Comparison of ENCODE assay signal across 8 cellular contexts in the genomic region with DNA sequence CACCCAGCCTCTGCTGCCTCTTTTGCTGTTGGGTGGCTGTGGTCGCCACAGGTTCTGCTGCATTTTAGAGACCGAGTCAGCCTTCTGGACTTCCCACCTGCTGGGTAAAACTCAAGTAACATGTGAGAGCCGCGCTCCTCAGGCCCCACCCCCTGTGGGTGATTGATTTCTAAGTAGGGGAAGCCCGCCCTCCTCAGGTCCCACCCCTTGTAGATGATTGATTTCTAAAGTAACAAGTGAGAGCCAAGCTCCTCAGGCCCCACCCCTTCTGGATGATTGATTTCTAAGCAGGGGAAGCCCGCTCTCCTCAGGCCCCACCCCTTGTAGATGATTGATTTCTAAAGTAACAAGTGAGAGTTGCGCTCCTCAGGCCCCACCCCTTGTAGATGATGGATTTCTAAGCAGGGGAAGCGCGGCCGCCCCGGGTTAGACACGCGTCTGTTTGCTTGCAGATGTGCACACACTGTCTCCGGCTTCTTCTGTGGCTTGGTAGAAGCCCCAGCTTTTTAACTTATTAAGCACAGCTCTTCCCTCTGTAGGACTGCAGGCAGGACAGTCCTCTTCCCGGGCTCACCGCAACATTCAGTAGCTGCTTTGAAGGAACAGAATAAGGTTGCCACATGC.
DNase-seq lines count a peak whose midpoint lies in the region; ATAC-seq and TF ChIP-seq lines count a peak whose summit lies in the region.

No MANE protein-coding gene starts in this region.

- peak; percentile 77 to 96 (median 85) for DNase-seq in CD4-positive, alpha-beta T cell
- DNase-seq in HK-2 (ENCODE audit: unreplicated experiment) (peak; percentile 87), NOMO-1 (lab: John Stamatoyannopoulos, UW; ENCODE audit: unreplicated experiment in 2 of 2) (peak; percentile 99), endothelial cell (ENCODE audit: low spot score) (peak; percentile 76)
- DNase-seq in activated CD8-positive, alpha-beta memory T cell treated with anti-CD3 and anti-CD28 coated beads, Interleukin-2, amount 10 ng/mL, durations not matched to agents 7 days and 5 days: peak; percentile 96
- DNase-seq in stimulated activated CD8-positive, alpha-beta memory T cell treated with anti-CD3 and anti-CD28 coated beads, Interleukin-15, amount 100 ng/mL, for 4 hours (ENCODE audit: low read depth in 2 of 2): peak; percentile 76 to 96

- TF ChIP-seq CTCF in CD4-positive, alpha-beta T cell (IDR thresholded peaks at IDR 0.05): no peak
- no peak for TF ChIP-seq CTCF in endothelial cell (IDR thresholded peaks at IDR 0.05; ENCODE audit: unreplicated experiment)

- no peaks in the 10 kb centered on the region for H3K36me3 ChIP-seq in mesodermal cell (ENCODE audit: control insufficient read depth, insufficient read depth, low read length)

- H3K36me3 Mint-ChIP-seq in CD4-positive, alpha-beta T cell (ENCODE audit: low read depth): no peaks in the 10 kb centered on the region
- H3K36me3 Mint-ChIP-seq in activated CD8-positive, alpha-beta memory T cell treated with anti-CD3 and anti-CD28 coated beads, Interleukin-2, amount 10 ng/mL, durations not matched to agents 7 days and 5 days: no peaks in the 10 kb centered on the region
- no peaks in the 10 kb centered on the region for H3K36me3 Mint-ChIP-seq in endothelial cell (ENCODE audit: low read depth, unreplicated experiment)

- 10 to 13% methylated on average over 10 to 11 of the region's 16 CpGs for WGBS in mesodermal cell (ENCODE audit: insufficient coverage in 2 of 2), 2 experiments

- no peaks in the 10 kb centered on the region for H3K9me3 Mint-ChIP-seq in CD4-positive, alpha-beta T cell
- H3K9me3 Mint-ChIP-seq in activated CD8-positive, alpha-beta memory T cell treated with anti-CD3 and anti-CD28 coated beads, Interleukin-2, amount 10 ng/mL, durations not matched to agents 7 days and 5 days (ENCODE audit: low read depth): no peaks in the 10 kb centered on the region
- no peaks in the 10 kb centered on the region for H3K9me3 Mint-ChIP-seq in endothelial cell (ENCODE audit: unreplicated experiment)

- peak overlapping the region; percentile 18 for H3K4me3 ChIP-seq in mesodermal cell (ENCODE audit: extremely low read depth, insufficient read depth, low read length, poor library complexity, severe bottlenecking)

- peak overlapping the region; percentile 84 for H3K27ac Mint-ChIP-seq in CD4-positive, alpha-beta T cell
- peak overlapping the region; percentile 63 for H3K27ac Mint-ChIP-seq in activated CD8-positive, alpha-beta memory T cell treated with anti-CD3 and anti-CD28 coated beads, Interleukin-2, amount 10 ng/mL, durations not matched to agents 7 days and 5 days
- H3K27ac Mint-ChIP-seq in endothelial cell (ENCODE audit: unreplicated experiment): no peak overlapping the region

- H3K9me3 ChIP-seq in CD4-positive, alpha-beta T cell (ENCODE audit: control insufficient read depth, low read length): no peaks in the 10 kb centered on the region
- H3K9me3 ChIP-seq in mesodermal cell (ENCODE audit: control insufficient read depth, low read length): no peaks in the 10 kb centered on the region

- ATAC-seq in CD4-positive, alpha-beta T cell (ENCODE audit: poor library complexity): peak; percentile 97
- peak; percentile 96 for ATAC-seq in GM19455 (IDR thresholded peaks at IDR 0.05; ENCODE audit: unreplicated experiment)
- ATAC-seq in activated CD8-positive, alpha-beta memory T cell treated with anti-CD3 and anti-CD28 coated beads, Interleukin-2, amount 10 ng/mL, durations not matched to agents 7 days and 5 days: peak; percentile 99

- peaks cover 22% of the 10 kb centered on the region for H3K4me1 Mint-ChIP-seq in CD4-positive, alpha-beta T cell (ENCODE audit: low read depth)
- H3K4me1 Mint-ChIP-seq in activated CD8-positive, alpha-beta memory T cell treated with anti-CD3 and anti-CD28 coated beads, Interleukin-2, amount 10 ng/mL, durations not matched to agents 7 days and 5 days: peaks cover 28% of the 10 kb centered on the region
- H3K4me1 Mint-ChIP-seq in endothelial cell (ENCODE audit: unreplicated experiment): peaks cover 6% of the 10 kb centered on the region

- POLR2A ChIA-PET in CD4-positive, alpha-beta T cell (lab: Charles Lee): interaction anchor here (0.6 to 1.7 kb wide), 8 partner anchors 9 to 502 kb away, joined by 3 to 16 read pairs (median 4); a partner anchor contains a TSS

- CTCF ChIA-PET in CD4-positive, alpha-beta T cell (lab: Charles Lee): interaction anchor here (1.0 to 1.4 kb wide), 2 partner anchors 86 to 97 kb away, joined by 4 to 9 read pairs; a partner anchor contains a TSS
- CTCF ChIA-PET in activated CD8-positive, alpha-beta memory T cell treated with anti-CD3 and anti-CD28 coated beads, Interleukin-2, amount 10 ng/mL, durations not matched to agents 7 days and 5 days (lab: Charles Lee): interaction anchor here (0.7 to 1.0 kb wide), 2 partner anchors 81 to 86 kb away, joined by 3 to 7 read pairs; no protein-coding TSS in a partner anchor

- intact Hi-C loops in CD4-positive, alpha-beta T cell (cut with DNase I, micrococcal nuclease): loop anchor here (1.0 to 5.0 kb wide), 5 partner anchors 86 to 778 kb away; a partner anchor contains a TSS

- H3K27me3 ChIP-seq in CD4-positive, alpha-beta T cell (ENCODE audit: control insufficient read depth, insufficient read depth, low read length): no peaks in the 10 kb centered on the region

- H3K4me3 Mint-ChIP-seq in CD4-positive, alpha-beta T cell: peak overlapping the region; percentile 87
- H3K4me3 Mint-ChIP-seq in activated CD8-positive, alpha-beta memory T cell treated with anti-CD3 and anti-CD28 coated beads, Interleukin-2, amount 10 ng/mL, durations not matched to agents 7 days and 5 days: peak overlapping the region; percentile 73
- H3K4me3 Mint-ChIP-seq in endothelial cell (ENCODE audit: unreplicated experiment): peak overlapping the region; percentile 85

- H3K4me1 ChIP-seq in mesodermal cell (ENCODE audit: control insufficient read depth, insufficient read depth, low read length, poor library complexity, severe bottlenecking): peaks cover 18% of the 10 kb centered on the region

- peaks cover 5% of the 10 kb centered on the region for H3K27me3 Mint-ChIP-seq in CD4-positive, alpha-beta T cell
- H3K27me3 Mint-ChIP-seq in activated CD8-positive, alpha-beta memory T cell treated with anti-CD3 and anti-CD28 coated beads, Interleukin-2, amount 10 ng/mL, durations not matched to agents 7 days and 5 days: peaks cover 30% of the 10 kb centered on the region
- peaks cover 12% of the 10 kb centered on the region for H3K27me3 Mint-ChIP-seq in endothelial cell (ENCODE audit: unreplicated experiment)

- H3K27ac ChIP-seq in CD4-positive, alpha-beta T cell (ENCODE audit: low read depth, low read length): peak overlapping the region; percentile 51
- no peak overlapping the region for H3K27ac ChIP-seq in mesodermal cell (ENCODE audit: low read depth, low read length, severe bottlenecking)
